In the genomic region with DNA sequence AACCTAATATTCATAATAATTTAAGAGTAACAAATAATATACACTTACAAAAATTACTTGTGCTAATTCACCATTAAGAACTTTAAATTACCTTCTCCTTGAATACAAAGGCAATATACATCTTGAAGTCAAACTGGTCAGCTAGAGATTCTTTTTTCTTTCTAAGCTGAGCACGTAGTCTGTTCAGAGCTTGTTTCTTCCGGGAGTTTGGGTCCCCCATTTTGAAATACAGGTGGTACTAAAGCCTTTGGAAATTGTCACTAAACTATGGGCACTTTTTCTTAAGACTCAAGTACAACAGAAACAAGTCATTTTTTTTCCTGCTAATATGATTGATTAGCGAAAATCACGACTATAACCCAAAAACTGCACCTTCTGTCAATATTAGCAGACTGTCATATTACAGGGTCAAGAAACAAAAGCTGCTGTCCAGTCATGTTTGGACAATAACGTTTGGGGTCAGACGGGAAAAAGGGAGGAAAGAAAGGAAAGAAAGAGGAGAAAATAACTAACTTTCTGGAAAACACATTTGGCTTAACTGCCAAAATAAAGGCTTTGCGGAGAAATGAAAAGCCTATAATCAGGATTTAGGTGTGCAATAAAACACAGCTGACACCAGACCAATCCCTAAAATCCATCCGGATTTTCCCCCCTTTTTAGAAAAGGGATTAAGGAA, we compare ENCODE assay signal across 8 cellular contexts. TPM values are rescaled to one million over a fixed set of nuclear protein-coding genes. Genes with fewer than 3 reads are reported as not detected.
DNase-seq lines count a peak whose midpoint lies in the region; ATAC-seq and TF ChIP-seq lines count a peak whose summit lies in the region.

No MANE protein-coding gene starts in this region.

- H3K27ac ChIP-seq in 22Rv1 (peak overlapping the region; percentile 97), HUES64 (ENCODE audit: low read depth, low read length) (no peak overlapping the region), body of pancreas (peak overlapping the region in 3 of 4 donors; percentile 97 to 100 (median 99)), mesendoderm (ENCODE audit: low read depth, low read length) (no peak overlapping the region)

- H4K8ac ChIP-seq in mesendoderm (ENCODE audit: low read depth, low read length): no peak overlapping the region

- H3K9me3 ChIP-seq in HUES64 (ENCODE audit: insufficient read depth, low read depth, low read length) (no peaks in the 10 kb centered on the region), body of pancreas (no peaks in the 10 kb centered on the region)

- H3K36me3 ChIP-seq in HUES64 (ENCODE audit: insufficient read depth, low read length): peaks cover 55% of the 10 kb centered on the region
- peaks cover 0 to 3% of the 10 kb centered on the region in 2 donors for H3K36me3 ChIP-seq in body of pancreas (replicated peaks in 1 of 2; ENCODE audit: insufficient read depth in 1 of 2, low read depth in 2 of 2)
- no peaks in the 10 kb centered on the region for H3K36me3 ChIP-seq in mesendoderm (ENCODE audit: control insufficient read depth, insufficient read depth, low read length)

- WGBS in HUES64: 38% methylated on average over 6 of the region's 8 CpGs
- 4 to 5% methylated on average over 8 of the region's 8 CpGs for WGBS in body of pancreas, 2 donors
- no CpG with 5 or more reads among the region's 8 CpGs for WGBS in mesendoderm (ENCODE audit: extremely low coverage, insufficient coverage, low lambda C conversion rate)

- H3K79me1 ChIP-seq in mesendoderm (ENCODE audit: low read length): no peaks in the 10 kb centered on the region

- TF ChIP-seq POLR2A in body of pancreas (IDR thresholded peaks at IDR 0.05): no peak

- H3K27me3 ChIP-seq in HUES64 (ENCODE audit: insufficient read depth, low read length) (no peaks in the 10 kb centered on the region), body of pancreas (no peaks in the 10 kb centered on the region), mesendoderm (ENCODE audit: insufficient read depth, low read length, poor library complexity) (no peaks in the 10 kb centered on the region)

- no peak overlapping the region for H2BK5ac ChIP-seq in mesendoderm (ENCODE audit: low read length)

- peaks cover 52% of the 10 kb centered on the region for H3K79me2 ChIP-seq in mesendoderm (ENCODE audit: control insufficient read depth, insufficient read depth, low read length)

- no peak overlapping the region for H2AK5ac ChIP-seq in mesendoderm (ENCODE audit: low read length)

- no peak overlapping the region for H2BK120ac ChIP-seq in mesendoderm (ENCODE audit: low read depth, low read length)

- peak overlapping the region; percentile 6 for H3K56ac ChIP-seq in mesendoderm (ENCODE audit: low read length)

- intact Hi-C loops in body of pancreas (cut with DNase I): loop anchor here (10.0 kb wide), 1 partner anchor 46 kb away; no protein-coding TSS in a partner anchor

- H2BK15ac ChIP-seq in mesendoderm (replicated peaks; ENCODE audit: low read depth): no peak overlapping the region

- no peak overlapping the region for H3K18ac ChIP-seq in mesendoderm (ENCODE audit: low read length)

- DNase-seq in body of pancreas (no peak), mesendoderm (peak; percentile 10), NCI-H2081 (lab: John Stamatoyannopoulos, UW) (no peak), COR-L47 (lab: John Stamatoyannopoulos, UW) (no peak), COLO668 (lab: John Stamatoyannopoulos, UW; ENCODE audit: unreplicated experiment) (no peak)
- DNase-seq in activated CD4-positive, CD25-positive, alpha-beta regulatory T cell (lab: John Stamatoyannopoulos, UW): no peak

- peaks cover 8% of the 10 kb centered on the region; the same call in 1 of the 2 replicates for H3K4me1 ChIP-seq in HUES64 (ENCODE audit: insufficient read depth, low read length)
- H3K4me1 ChIP-seq in body of pancreas: peaks cover 43% of the 10 kb centered on the region
- H3K4me1 ChIP-seq in mesendoderm (ENCODE audit: control insufficient read depth, low read depth, low read length): no peaks in the 10 kb centered on the region

- ATAC-seq in body of pancreas: no peak

- H3K23ac ChIP-seq in mesendoderm (ENCODE audit: low read length): no peak overlapping the region

- H3K4me3 ChIP-seq in HUES64 (ENCODE audit: low read length): peak overlapping the region; percentile 99
- H3K4me3 ChIP-seq in body of pancreas: peak overlapping the region; percentile 84 to 86
- peak overlapping the region; percentile 97 for H3K4me3 ChIP-seq in mesendoderm (ENCODE audit: low read length)

- peak overlapping the region; percentile 98 for H3K9ac ChIP-seq in HUES64 (ENCODE audit: low read depth, low read length)
- H3K9ac ChIP-seq in mesendoderm (ENCODE audit: low read length): peak overlapping the region; percentile 98

- peak overlapping the region; percentile 52 for H3K4me2 ChIP-seq in mesendoderm (ENCODE audit: low read length)

- H3K4ac ChIP-seq in mesendoderm (ENCODE audit: low read depth, low read length): no peak overlapping the region

- no peak overlapping the region for H4K5ac ChIP-seq in mesendoderm (ENCODE audit: low read length)

- TF ChIP-seq CTCF in 22Rv1 (IDR thresholded peaks at IDR 0.05): no peak
- no peak for TF ChIP-seq CTCF in body of pancreas (IDR thresholded peaks at IDR 0.05)

RNA-seq across cellular contexts. Expression of a gene that starts 0.4 kb away (rescaled TPM):
- 71.8 TPM for polyA plus RNA-seq in HUES64 (2013, experiment 1 of 2)
- polyA plus RNA-seq in HUES64 (2013, experiment 2 of 2): 59.2 TPM
- 10 to 100 TPM; 46.5 to 70.0 TPM for total RNA-seq in body of pancreas
- polyA plus RNA-seq in mesendoderm (2013, experiment 1 of 2): 52.6 TPM
- 51.9 TPM for polyA plus RNA-seq in mesendoderm (2013, experiment 2 of 2)

RNA-seq across cellular contexts. Expression of a gene that starts 51.7 kb away (rescaled TPM):
- 44.8 TPM for polyA plus RNA-seq in HUES64 (2013, experiment 1 of 2)
- 61.1 TPM for polyA plus RNA-seq in HUES64 (2013, experiment 2 of 2)
- 1 to 10 TPM; 2.6 to 3.4 TPM for total RNA-seq in body of pancreas
- polyA plus RNA-seq in mesendoderm (2013, experiment 1 of 2): 42.4 TPM
- polyA plus RNA-seq in mesendoderm (2013, experiment 2 of 2): 44.9 TPM

RNA-seq across cellular contexts. Expression of a gene that starts 51.9 kb away (rescaled TPM):
- 51.3 TPM for polyA plus RNA-seq in HUES64 (2013, experiment 1 of 2)
- 47.4 TPM for polyA plus RNA-seq in HUES64 (2013, experiment 2 of 2)
- 10 to 100 TPM; 21.0 to 25.1 TPM for total RNA-seq in body of pancreas
- polyA plus RNA-seq in mesendoderm (2013, experiment 1 of 2): 45.3 TPM
- polyA plus RNA-seq in mesendoderm (2013, experiment 2 of 2): 45.4 TPM

RNA-seq across cellular contexts. Expression of a gene that starts 56.1 kb away (rescaled TPM):
- 137 TPM for polyA plus RNA-seq in HUES64 (2013, experiment 1 of 2)
- 136 TPM for polyA plus RNA-seq in HUES64 (2013, experiment 2 of 2)
- total RNA-seq in body of pancreas: 10 to 100 TPM; 39.2 to 42.8 TPM
- polyA plus RNA-seq in mesendoderm (2013, experiment 1 of 2): 115 TPM
- polyA plus RNA-seq in mesendoderm (2013, experiment 2 of 2): 118 TPM

Comparison
In these comparisons a context has a peak if more than half of its experiments do, and no peak if none do; other contexts are left out.
1. H3K27ac ChIP-seq: peak in 22Rv1 (single experiment) and body of pancreas (3 of 4); none in HUES64 (single experiment) and mesendoderm (single experiment).
2. Peak in every context shown above with its lines, with median percentiles within 50 percentile points of each other: H3K4me3 ChIP-seq.